Comparison of ENCODE assay signal across 15 cellular contexts in the genomic region with DNA sequence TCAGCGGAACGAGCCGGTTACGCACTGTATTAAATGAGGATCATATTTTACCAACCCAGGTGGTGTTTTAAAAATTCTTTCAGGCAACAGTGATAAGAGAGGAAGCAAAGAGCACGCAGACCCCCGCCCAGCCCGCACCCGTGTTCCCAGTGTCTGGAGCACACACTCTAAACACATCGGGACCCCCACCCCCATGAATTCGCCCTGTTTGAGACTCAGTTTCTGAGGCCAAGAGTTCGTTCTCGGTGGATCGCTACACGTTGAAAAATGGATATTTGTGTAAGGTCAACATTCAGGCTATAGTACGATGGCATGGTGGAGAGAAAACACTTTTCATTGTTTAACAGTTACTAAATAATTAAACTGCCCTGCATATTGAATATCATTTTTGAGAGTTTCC.
"Had no signal": no experiment of that assay in that cellular context is flagged by ENCODE, and none has a peak within 500 bp of the region (broad histone marks: within the 10 kb centered on the region; RNA-seq: fewer than 3 reads in every experiment).

No MANE protein-coding gene starts in this region.

- H3K4me3 ChIP-seq: ascending aorta, cardiac muscle cell, left lung, right lobe of liver, thyroid gland had no signal

- DNase-seq: activated CD8-positive, alpha-beta T cell treated with anti-CD3 and anti-CD28 coated beads for 36 hours; activated naive CD4-positive, alpha-beta T cell treated with anti-CD3 and anti-CD28 coated beads, Interleukin-2, amount 50 U/mL, for 16 hours; activated T-cell treated with anti-CD3 and anti-CD28 coated beads, Interleukin-2, amount 50 U/mL, for 24 hours; endodermal cell; left lung; midbrain; right lobe of liver; small intestine; stimulated activated CD4-positive, alpha-beta T cell treated with anti-CD3 and anti-CD28 coated beads, Interleukin-15, amount 100 ng/mL, for 24 hours; stimulated activated CD4-positive, alpha-beta T cell treated with anti-CD3 and anti-CD28 coated beads, Interleukin-2, amount 100 ng/mL, for 48 hours; SW 1271; thyroid gland had no signal

- H3K4me3 Mint-ChIP-seq: activated CD8-positive, alpha-beta T cell treated with anti-CD3 and anti-CD28 coated beads for 36 hours; activated T-cell treated with anti-CD3 and anti-CD28 coated beads, Interleukin-2, amount 50 U/mL, for 24 hours; endodermal cell had no signal

- H3K27ac Mint-ChIP-seq: activated CD8-positive, alpha-beta T cell treated with anti-CD3 and anti-CD28 coated beads for 36 hours; activated T-cell treated with anti-CD3 and anti-CD28 coated beads, Interleukin-2, amount 50 U/mL, for 24 hours; endodermal cell had no signal

- H3K9me3 Mint-ChIP-seq: activated CD8-positive, alpha-beta T cell treated with anti-CD3 and anti-CD28 coated beads for 36 hours; activated T-cell treated with anti-CD3 and anti-CD28 coated beads, Interleukin-2, amount 50 U/mL, for 24 hours; endodermal cell; neural crest cell had no signal

- ATAC-seq: activated CD8-positive, alpha-beta T cell treated with anti-CD3 and anti-CD28 coated beads for 36 hours; left lung; right lobe of liver had no signal
